In genomic region chr18:32488078-32488477, GRCh38 we compare ENCODE assay signal across 31 cellular contexts.
"Had no signal": no experiment of that assay in that cellular context is flagged by ENCODE, and none has a peak within 500 bp of the region (broad histone marks: within the 10 kb centered on the region; RNA-seq: fewer than 3 reads in every experiment).

No MANE protein-coding gene starts in this region.

- H3K9me3 Mint-ChIP-seq: activated B cell treated with CpG ODN at 0.5 μM for 24 hours; activated CD8-positive, alpha-beta T cell treated with anti-CD3 and anti-CD28 coated beads for 36 hours; activated naive CD4-positive, alpha-beta T cell treated with anti-CD3 and anti-CD28 coated beads for 36 hours; activated naive CD4-positive, alpha-beta T cell treated with anti-CD3 and anti-CD28 coated beads, Interleukin-2, amount 50 U/mL, for 24 hours; activated naive CD8-positive, alpha-beta T cell treated with anti-CD3 and anti-CD28 coated beads for 36 hours; activated naive CD8-positive, alpha-beta T cell treated with anti-CD3 and anti-CD28 coated beads, Interleukin-2, amount 50 U/mL, for 24 hours; activated T-helper 1 cell treated with anti-CD3 and anti-CD28 coated beads, Interleukin-12 subunit alpha, Interleukin-12 subunit beta, Interleukin-2, Interleukin-4 antibody, amounts not matched to agents 30 ng/mL and 10 ng/mL and 1 ng/mL, durations not matched to agents 14 hours and 24 hours and 36 hours; activated T-helper 2 cell treated with anti-CD3 and anti-CD28 coated beads, Interferon-gamma antibody, Interleukin-2, Interleukin-4, amounts not matched to agents 10 μg/mL and 5 μg/mL and 100 μg/mL, durations not matched to agents 14 hours and 24 hours and 36 hours; T-helper 2 cell treated with Interferon-gamma antibody and Interleukin-4, amounts not matched to agents 5 μg/mL and 100 μg/mL, for 36 hours had no signal

- H3K36me3 Mint-ChIP-seq: activated naive CD4-positive, alpha-beta T cell treated with anti-CD3 and anti-CD28 coated beads, Interleukin-2, amount 50 U/mL, for 24 hours; activated naive CD8-positive, alpha-beta T cell treated with anti-CD3 and anti-CD28 coated beads for 36 hours had no signal

- H3K4me3 Mint-ChIP-seq: activated B cell treated with CpG ODN at 0.5 μM for 24 hours; activated CD8-positive, alpha-beta T cell treated with anti-CD3 and anti-CD28 coated beads for 36 hours; activated naive CD4-positive, alpha-beta T cell treated with anti-CD3 and anti-CD28 coated beads for 36 hours; activated naive CD4-positive, alpha-beta T cell treated with anti-CD3 and anti-CD28 coated beads, Interleukin-2, amount 50 U/mL, for 24 hours; activated naive CD8-positive, alpha-beta T cell treated with anti-CD3 and anti-CD28 coated beads for 36 hours; activated naive CD8-positive, alpha-beta T cell treated with anti-CD3 and anti-CD28 coated beads, Interleukin-2, amount 50 U/mL, for 24 hours; activated T-helper 1 cell treated with anti-CD3 and anti-CD28 coated beads, Interleukin-12 subunit alpha, Interleukin-12 subunit beta, Interleukin-2, Interleukin-4 antibody, amounts not matched to agents 30 ng/mL and 10 ng/mL and 1 ng/mL, durations not matched to agents 14 hours and 24 hours and 36 hours; T-helper 17 cell; T-helper 2 cell treated with Interferon-gamma antibody and Interleukin-4, amounts not matched to agents 5 μg/mL and 100 μg/mL, for 36 hours had no signal

- H3K4me1 Mint-ChIP-seq: activated B cell treated with CpG ODN at 0.5 μM for 24 hours; activated naive CD4-positive, alpha-beta T cell treated with anti-CD3 and anti-CD28 coated beads, Interleukin-2, amount 50 U/mL, for 24 hours; activated naive CD8-positive, alpha-beta T cell treated with anti-CD3 and anti-CD28 coated beads for 36 hours; activated naive CD8-positive, alpha-beta T cell treated with anti-CD3 and anti-CD28 coated beads, Interleukin-2, amount 50 U/mL, for 24 hours; T-helper 17 cell had no signal

- ATAC-seq: activated CD4-positive, CD25-positive, alpha-beta regulatory T cell treated with anti-CD3 and anti-CD28 coated beads, Interleukin-2, amount 50 U/mL, for 24 hours; activated CD8-positive, alpha-beta T cell treated with anti-CD3 and anti-CD28 coated beads for 36 hours; activated naive CD8-positive, alpha-beta T cell treated with anti-CD3 and anti-CD28 coated beads, Interleukin-2, amount 50 U/mL, for 24 hours; body of pancreas; gastroesophageal sphincter; heart right ventricle; T-helper 17 cell had no signal

- DNase-seq: activated B cell treated with CpG ODN at 0.5 μM for 24 hours; activated CD4-positive, alpha-beta T cell treated with anti-CD3 and anti-CD28 coated beads for 48 hours; activated CD4-positive, alpha-beta T cell treated with anti-CD3 and anti-CD28 coated beads, Interleukin-2, amount 50 U/mL, for 1 hour; activated CD4-positive, alpha-beta T cell treated with anti-CD3 and anti-CD28 coated beads, Interleukin-2, amount 50 U/mL, for 48 hours; activated CD8-positive, alpha-beta memory T cell treated with anti-CD3 and anti-CD28 coated beads for 24 hours; activated CD8-positive, alpha-beta T cell treated with anti-CD3 and anti-CD28 coated beads for 36 hours; activated effector memory CD4-positive, alpha-beta T cell treated with anti-CD3 and anti-CD28 coated beads, Interleukin-2, amount 50 U/mL, for 16 hours; activated naive CD4-positive, alpha-beta T cell treated with anti-CD3 and anti-CD28 coated beads for 36 hours; activated naive CD8-positive, alpha-beta T cell treated with anti-CD3 and anti-CD28 coated beads for 36 hours; activated naive CD8-positive, alpha-beta T cell treated with anti-CD3 and anti-CD28 coated beads, Interleukin-2, amount 50 U/mL, for 24 hours; activated T-cell treated with anti-CD3 and anti-CD28 coated beads, Interleukin-2, amount 50 U/mL, for 48 hours; adrenal gland; amygdala; aorta; body of pancreas; central memory CD4-positive, alpha-beta T cell; cerebellar nuclear complex; colonic mucosa; effector CD8-positive, alpha-beta T cell; esophagus squamous epithelium; foreskin melanocyte; heart right ventricle; T-helper 17 cell; T1000; WERI-Rb-1 had no signal

- H3K27ac Mint-ChIP-seq: activated B cell treated with CpG ODN at 0.5 μM for 24 hours; activated CD8-positive, alpha-beta T cell treated with anti-CD3 and anti-CD28 coated beads for 36 hours; activated naive CD4-positive, alpha-beta T cell treated with anti-CD3 and anti-CD28 coated beads for 36 hours; activated naive CD4-positive, alpha-beta T cell treated with anti-CD3 and anti-CD28 coated beads, Interleukin-2, amount 50 U/mL, for 24 hours; activated naive CD8-positive, alpha-beta T cell treated with anti-CD3 and anti-CD28 coated beads for 36 hours; activated naive CD8-positive, alpha-beta T cell treated with anti-CD3 and anti-CD28 coated beads, Interleukin-2, amount 50 U/mL, for 24 hours; activated T-helper 1 cell treated with anti-CD3 and anti-CD28 coated beads, Interleukin-12 subunit alpha, Interleukin-12 subunit beta, Interleukin-2, Interleukin-4 antibody, amounts not matched to agents 30 ng/mL and 10 ng/mL and 1 ng/mL, durations not matched to agents 14 hours and 24 hours and 36 hours; activated T-helper 2 cell treated with anti-CD3 and anti-CD28 coated beads, Interferon-gamma antibody, Interleukin-2, Interleukin-4, amounts not matched to agents 10 μg/mL and 5 μg/mL and 100 μg/mL, durations not matched to agents 14 hours and 24 hours and 36 hours; T-helper 17 cell; T-helper 2 cell treated with Interferon-gamma antibody and Interleukin-4, amounts not matched to agents 5 μg/mL and 100 μg/mL, for 36 hours had no signal
